9 cellular contexts compared by ENCODE assay signal in genomic region chr10:101829561-101830315, GRCh38. TPM values are rescaled to one million over a fixed set of nuclear protein-coding genes. Genes with fewer than 3 reads are reported as not detected.
DNase-seq lines count a peak whose midpoint lies in the region; ATAC-seq and TF ChIP-seq lines count a peak whose summit lies in the region.
"Had no signal": no experiment of that assay in that cellular context is flagged by ENCODE, and none has a peak within 500 bp of the region (broad histone marks: within the 10 kb centered on the region; RNA-seq: fewer than 3 reads in every experiment).

No MANE protein-coding gene starts in this region.

- no peak for TF ChIP-seq POLR2A in gastrocnemius medialis (IDR thresholded peaks at IDR 0.05)

- H3K27me3 Mint-ChIP-seq in HFFc6 (ENCODE audit: insufficient read depth), result no peaks in the 10 kb centered on the region

- peak overlapping the region; percentile 87 for H3K27ac Mint-ChIP-seq in HFFc6

- peak overlapping the region; percentile 80 for H3K27ac ChIP-seq in cardiac muscle cell
- peak overlapping the region; percentile 5 to 44 (median 36) for H3K27ac ChIP-seq in gastrocnemius medialis

- H3K4me1 Mint-ChIP-seq in HFFc6 (ENCODE audit: low read depth), result peaks cover 37% of the 10 kb centered on the region

- DNase-seq in DMS153 treated with DMSO at 0.1 percent for 48 hours (lab: John Stamatoyannopoulos, UW; ENCODE audit: unreplicated experiment) (peak; percentile 24), HFFc6 (no peak), NCI-H748 treated with DMSO at 0.1 percent for 48 hours (lab: John Stamatoyannopoulos, UW) (peak; percentile 23), cardiac muscle cell (ENCODE audit: low read depth in 1 of 2, low spot score in 1 of 2) (peak; percentile 51 to 84), gastrocnemius medialis (no peak), KBM-7 (no peak), SIG-M5 treated with dmso at 0.1 percent for 504 hours (lab: John Stamatoyannopoulos, UW; ENCODE audit: unreplicated experiment) (no peak)
- DNase-seq in activated naive CD4-positive, alpha-beta T cell (lab: John Stamatoyannopoulos, UW), result peak in 3 of 4 experiments; percentile 25 to 69 (median 34)

- H3K4me3 ChIP-seq in cardiac muscle cell, result peak overlapping the region; percentile 26
- peak overlapping the region in 3 of 4 donors; percentile 53 to 67 (median 56) for H3K4me3 ChIP-seq in gastrocnemius medialis

- intact Hi-C loops in gastrocnemius medialis (cut with DNase I; ENCODE audit: low total_unique reads), result no loop called here

- peak in 1 of 2 donors; percentile 4 for ATAC-seq in gastrocnemius medialis

- no peaks in the 10 kb centered on the region for H3K36me3 Mint-ChIP-seq in HFFc6 (ENCODE audit: low read depth)

- H3K4me3 Mint-ChIP-seq in HFFc6, result peak overlapping the region; percentile 82

- peaks cover 15% of the 10 kb centered on the region for H3K4me1 ChIP-seq in cardiac muscle cell (ENCODE audit: low read depth)
- peaks cover 15 to 19% of the 10 kb centered on the region in 2 donors for H3K4me1 ChIP-seq in gastrocnemius medialis

- H3K9me3 ChIP-seq in cardiac muscle cell (ENCODE audit: low read depth), result no peaks in the 10 kb centered on the region
- no peaks in the 10 kb centered on the region for H3K9me3 ChIP-seq in gastrocnemius medialis

- H3K9me3 Mint-ChIP-seq in HFFc6, result no peaks in the 10 kb centered on the region

- in situ Hi-C loops in gastrocnemius medialis (cut with MboI; ENCODE audit: low sequenced_read_pairs in 4 of 4), result loop anchor here in 2 of 4 donors (10.0 kb wide), 2 partner anchors 185 to 245 kb away; no protein-coding TSS in a partner anchor
- in situ Hi-C loops in KBM-7 (cut with MboI; ENCODE audit: low pct_unique_long_range_greater_than_20kb, low sequenced_read_pairs), result no loop called here

- no peaks in the 10 kb centered on the region for H3K36me3 ChIP-seq in cardiac muscle cell
- peaks cover 0 to 6% of the 10 kb centered on the region in 2 donors for H3K36me3 ChIP-seq in gastrocnemius medialis

- TF ChIP-seq CTCF in HFFc6 (IDR thresholded peaks at IDR 0.05), result no peak
- TF ChIP-seq CTCF in cardiac muscle cell (IDR thresholded peaks at IDR 0.05; ENCODE audit: low read depth, low read length), result no peak
- TF ChIP-seq CTCF in gastrocnemius medialis (IDR thresholded peaks at IDR 0.05 in 4 of 5, conservative IDR thresholded peaks at IDR 0.05 in 1 of 5), result no peak

- H3K27me3 ChIP-seq in cardiac muscle cell, result no peaks in the 10 kb centered on the region
- no peaks in the 10 kb centered on the region for H3K27me3 ChIP-seq in gastrocnemius medialis

RNA-seq across cellular contexts. Expression of gene OGA, which starts 11.5 kb away (rescaled TPM):
- total RNA-seq in HFFc6 (2021; fragmentation: NEBNext Ultra II Directional; extraction: Animal tissue kit (Norgen Biotek cat#: 25700)), result 10 to 100 TPM; 56.2 to 61.6 (median 59.1) TPM
- 51.8 and 98.1 TPM in 2 replicates for total RNA-seq in cardiac muscle cell
- 56.4 and 95.2 TPM in 2 replicates for polyA plus RNA-seq in cardiac muscle cell
- total RNA-seq in gastrocnemius medialis, result 10 to 100 TPM; 25.8 to 85.5 (median 48.3) TPM

RNA-seq across cellular contexts. Expression of gene KCNIP2, which starts 13.9 kb away (rescaled TPM):
- total RNA-seq in HFFc6 (2021; fragmentation: NEBNext Ultra II Directional; extraction: Animal tissue kit (Norgen Biotek cat#: 25700)), result 1 to 10 TPM in 1 of 6 experiments, under 1 TPM in 5; 0.31 to 1.3 (median 0.50) TPM
- total RNA-seq in cardiac muscle cell (38.4 and 63.6 TPM in 2 replicates), gastrocnemius medialis (1 to 10 TPM in 1 of 4 donors, under 1 TPM in 2, not detected in 1; 0.33 to 2.4 (median 0.39) TPM)
- polyA plus RNA-seq in cardiac muscle cell, result 35.7 and 47.5 TPM in 2 replicates

RNA-seq across cellular contexts. Expression of gene NPM3, which starts 46.5 kb away (rescaled TPM):
- 10 to 100 TPM; 51.8 to 64.6 (median 54.8) TPM for total RNA-seq in HFFc6 (2021; fragmentation: NEBNext Ultra II Directional; extraction: Animal tissue kit (Norgen Biotek cat#: 25700))
- total RNA-seq in cardiac muscle cell, result 78.9 and 92.6 TPM in 2 replicates
- 8.1 and 14.6 TPM in 2 replicates for polyA plus RNA-seq in cardiac muscle cell
- 10 to 100 TPM; 12.9 to 37.0 (median 16.0) TPM for total RNA-seq in gastrocnemius medialis

RNA-seq across cellular contexts. Expression of gene FGF8, which starts 53.8 kb away (rescaled TPM):
- total RNA-seq in HFFc6 (2021; fragmentation: NEBNext Ultra II Directional; extraction: Animal tissue kit (Norgen Biotek cat#: 25700)), result not detected
- total RNA-seq in cardiac muscle cell, result 5.7 and 12.8 TPM in 2 replicates
- polyA plus RNA-seq in cardiac muscle cell, result 1.8 and 3.1 TPM in 2 replicates
- total RNA-seq in gastrocnemius medialis, result not detected
- total RNA-seq: LHCN-M2 had no signal

Comparison
In these comparisons a context has a peak if more than half of its experiments do, and no peak if none do; other contexts are left out.
1. DNase-seq: peak in DMS153 treated with DMSO at 0.1 percent for 48 hours (single experiment), NCI-H748 treated with DMSO at 0.1 percent for 48 hours (single experiment), activated naive CD4-positive, alpha-beta T cell (3 of 4) and cardiac muscle cell (2 of 2); none in HFFc6 (single experiment), gastrocnemius medialis (0 of 2), KBM-7 (single experiment) and SIG-M5 treated with dmso at 0.1 percent for 504 hours (single experiment).
2. RNA of gene KCNIP2, which starts 13.9 kb away (total RNA-seq): 38.4 to 63.6 TPM in cardiac muscle cell; 0.31 to 1.3 TPM in HFFc6 and 0.33 to 2.4 TPM in gastrocnemius medialis; every median in the first group is over 10 times any median in the second.